Comparison of ENCODE assay signal across 8 cellular contexts in the genomic region with DNA sequence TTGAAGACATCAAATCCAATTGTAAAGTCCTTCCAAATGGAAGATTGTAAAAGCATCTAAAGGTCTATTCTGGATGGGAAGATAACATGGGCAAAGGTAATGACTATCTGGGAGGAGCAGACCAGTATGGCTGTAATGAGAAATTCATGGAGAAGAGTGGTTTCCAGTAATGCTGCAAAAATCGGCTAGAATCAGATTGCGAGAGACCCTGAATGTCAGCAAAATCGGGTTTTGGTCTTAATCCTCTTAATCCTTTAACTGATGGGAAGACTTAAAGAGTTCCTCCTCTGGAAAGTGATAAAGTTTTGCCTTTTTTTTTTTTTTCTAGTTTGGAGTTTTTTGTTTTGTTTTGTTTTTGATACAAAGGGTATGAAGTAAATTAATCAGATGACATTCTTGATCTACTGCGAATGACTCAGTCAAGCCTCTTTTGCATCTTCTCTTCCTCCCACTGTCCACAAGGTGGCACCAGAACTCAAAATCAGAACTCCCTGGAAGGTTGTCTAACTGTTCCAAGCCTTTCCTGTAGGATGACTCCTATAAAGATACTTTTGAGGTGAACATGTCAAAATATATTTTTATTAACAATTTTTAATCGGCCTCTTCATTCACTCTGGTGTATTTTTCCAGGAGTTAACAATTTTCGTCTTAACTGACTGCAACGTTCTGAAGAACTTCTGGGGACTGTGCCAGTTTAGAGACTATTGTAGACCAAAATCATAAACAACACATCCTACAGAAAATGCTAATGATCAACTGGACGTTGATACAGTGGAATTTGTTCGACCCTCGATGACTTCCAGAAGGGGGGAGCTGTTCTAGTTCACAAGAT.
DNase-seq lines count a peak whose midpoint lies in the region; ATAC-seq and TF ChIP-seq lines count a peak whose summit lies in the region.

No MANE protein-coding gene starts in this region.

- H3K4me3 ChIP-seq in NB4 (ENCODE audit: low read depth, low read length), result no peak overlapping the region

- DNase-seq in AG20443 (ENCODE audit: low spot score) (peak; percentile 70), GM13977 (ENCODE audit: low spot score) (peak; percentile 28), NB4 (ENCODE audit: low read depth) (peak; percentile 53), endothelial cell (ENCODE audit: low spot score) (peak; percentile 41), middle frontal gyrus (ENCODE audit: extremely low spot score, low spot score) (peak; percentile 33), type B pancreatic cell (ENCODE audit: extremely low spot score, unreplicated experiment) (no peak)
- DNase-seq in T-helper 2 cell treated with Interferon-gamma antibody and Interleukin-4, amounts not matched to agents 5 μg/mL and 100 μg/mL, for 36 hours (ENCODE audit: low spot score), result peak; percentile 4

- H3K9me3 Mint-ChIP-seq in T-helper 2 cell treated with Interferon-gamma antibody and Interleukin-4, amounts not matched to agents 5 μg/mL and 100 μg/mL, for 36 hours, result no peaks in the 10 kb centered on the region
- H3K9me3 Mint-ChIP-seq in endothelial cell (ENCODE audit: unreplicated experiment) (no peaks in the 10 kb centered on the region), type B pancreatic cell (no peaks in the 10 kb centered on the region)

- peak; percentile 70 for TF ChIP-seq CTCF in GM13977 (IDR thresholded peaks at IDR 0.05; ENCODE audit: extremely low read depth, insufficient read depth, missing control alignments)
- peak; percentile 77 for TF ChIP-seq CTCF in NB4 (IDR thresholded peaks at IDR 0.05; ENCODE audit: low read depth, low read length)
- peak; percentile 55 for TF ChIP-seq CTCF in endothelial cell (IDR thresholded peaks at IDR 0.05; ENCODE audit: unreplicated experiment)
- TF ChIP-seq CTCF in type B pancreatic cell (conservative IDR thresholded peaks at IDR 0.05), result peak; percentile 91

- in situ Hi-C loops in GM13977 (cut with MboI; ENCODE audit: low pct_unique_long_range_greater_than_20kb, low sequenced_read_pairs, unreplicated experiment), result loop anchor here (25.0 kb wide), 1 partner anchor 278 kb away; no protein-coding TSS in a partner anchor

- TF ChIP-seq POLR2A in NB4 (IDR thresholded peaks at IDR 0.05; ENCODE audit: extremely low read depth, insufficient read length), result no peak

- no peaks in the 10 kb centered on the region for H3K36me3 Mint-ChIP-seq in T-helper 2 cell treated with Interferon-gamma antibody and Interleukin-4, amounts not matched to agents 5 μg/mL and 100 μg/mL, for 36 hours (ENCODE audit: low read depth)
- H3K36me3 Mint-ChIP-seq in endothelial cell (ENCODE audit: low read depth, unreplicated experiment), result no peaks in the 10 kb centered on the region
- no peaks in the 10 kb centered on the region for H3K36me3 Mint-ChIP-seq in type B pancreatic cell

- H3K4me1 Mint-ChIP-seq in T-helper 2 cell treated with Interferon-gamma antibody and Interleukin-4, amounts not matched to agents 5 μg/mL and 100 μg/mL, for 36 hours (ENCODE audit: low read depth), result no peaks in the 10 kb centered on the region
- H3K4me1 Mint-ChIP-seq in endothelial cell (ENCODE audit: unreplicated experiment), result peaks cover 12% of the 10 kb centered on the region
- peaks cover 24% of the 10 kb centered on the region for H3K4me1 Mint-ChIP-seq in type B pancreatic cell (ENCODE audit: unreplicated experiment)

- no peak overlapping the region for H3K4me3 Mint-ChIP-seq in T-helper 2 cell treated with Interferon-gamma antibody and Interleukin-4, amounts not matched to agents 5 μg/mL and 100 μg/mL, for 36 hours
- H3K4me3 Mint-ChIP-seq in endothelial cell (ENCODE audit: unreplicated experiment), result no peak overlapping the region
- no peak overlapping the region for H3K4me3 Mint-ChIP-seq in type B pancreatic cell

- no peak overlapping the region for H3K27ac Mint-ChIP-seq in T-helper 2 cell treated with Interferon-gamma antibody and Interleukin-4, amounts not matched to agents 5 μg/mL and 100 μg/mL, for 36 hours
- H3K27ac Mint-ChIP-seq in endothelial cell (ENCODE audit: unreplicated experiment), result no peak overlapping the region
- H3K27ac Mint-ChIP-seq in type B pancreatic cell, result no peak overlapping the region

- peak; percentile 89 for ATAC-seq in HG02678 (IDR thresholded peaks at IDR 0.05; ENCODE audit: unreplicated experiment)

- H3K27me3 Mint-ChIP-seq in T-helper 2 cell treated with Interferon-gamma antibody and Interleukin-4, amounts not matched to agents 5 μg/mL and 100 μg/mL, for 36 hours (ENCODE audit: low read depth), result peaks cover 2% of the 10 kb centered on the region
- H3K27me3 Mint-ChIP-seq in endothelial cell (ENCODE audit: unreplicated experiment), result no peaks in the 10 kb centered on the region
- H3K27me3 Mint-ChIP-seq in type B pancreatic cell, result no peaks in the 10 kb centered on the region
